ENCODE assay signal across 1 cellular context in genomic region chr17:82062076-82062983, GRCh38.
TF ChIP-seq lines count a peak whose summit lies in the region.

No MANE protein-coding gene starts in this region.

TF ChIP-seq in HepG2, 621 proteins besides CTCF, POLR2A, EP300 and RAD21 (continued from another document):
- TF ChIP-seq MTERF4 (CRISPR knock-in tag; IDR thresholded peaks at IDR 0.05) (no peak), SOX5 (CRISPR knock-in tag; IDR thresholded peaks at IDR 0.05; ENCODE audit: borderline replicate concordance) (no peak), ZC3H4 (CRISPR knock-in tag; IDR thresholded peaks at IDR 0.05; ENCODE audit: borderline replicate concordance) (no peak), AGO2 (optimal IDR thresholded peaks at IDR 0.05; ENCODE audit: low read depth, low read length) (peak; percentile 82), HNF1B (CRISPR knock-in tag; IDR thresholded peaks at IDR 0.05) (no peak), RFX3 (CRISPR knock-in tag; IDR thresholded peaks at IDR 0.05) (no peak), STAG1 (CRISPR knock-in tag; IDR thresholded peaks at IDR 0.05) (peak; percentile 49), ZNF512 (CRISPR knock-in tag; IDR thresholded peaks at IDR 0.05) (0 out of 2 replicates have a peak, but pooled peaks have one; percentile 31)
